Comparison of ENCODE assay signal across 8 cellular contexts in the genomic region with DNA sequence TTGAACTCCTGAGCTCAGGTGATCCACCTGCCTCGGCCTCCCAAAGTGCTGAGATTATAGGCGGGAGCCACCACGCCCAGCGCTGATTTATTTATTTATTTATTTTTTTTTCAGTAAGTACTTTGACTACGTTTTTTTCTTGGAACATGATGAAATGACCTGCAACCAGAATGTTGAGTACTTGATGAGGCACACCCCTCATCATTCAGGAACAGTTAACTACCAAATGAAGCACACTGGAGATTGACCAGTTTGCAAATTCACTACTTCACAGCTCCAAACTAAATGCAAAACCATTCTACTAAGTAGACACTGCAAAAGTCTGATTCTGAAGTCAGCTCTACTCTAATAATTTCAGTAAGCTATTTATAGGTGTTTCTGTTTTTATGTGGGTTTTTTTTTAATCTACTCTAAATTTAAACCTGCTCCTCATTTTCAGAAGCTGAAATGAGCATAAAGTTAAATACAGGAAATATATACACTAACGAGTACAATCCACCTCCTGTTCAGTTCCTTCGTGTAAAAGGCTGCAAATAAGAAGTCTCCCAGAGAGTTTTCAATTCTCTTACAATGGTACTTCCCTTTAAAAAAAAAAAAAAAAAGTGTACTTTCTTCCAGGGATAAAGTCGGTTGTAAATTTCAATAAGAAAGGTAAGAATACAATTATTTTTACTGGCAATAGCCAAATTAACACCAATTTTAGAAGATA. TPM values are rescaled to one million over a fixed set of nuclear protein-coding genes. Genes with fewer than 3 reads are reported as not detected.
DNase-seq lines count a peak whose midpoint lies in the region; ATAC-seq and TF ChIP-seq lines count a peak whose summit lies in the region.

No MANE protein-coding gene starts in this region.

- TF ChIP-seq CTCF in GM12865 (IDR thresholded peaks at IDR 0.05; ENCODE audit: insufficient read depth, low read depth, low read length, missing control alignments) (no peak), RWPE1 (conservative IDR thresholded peaks at IDR 0.05; ENCODE audit: low read depth) (no peak), gastrocnemius medialis (IDR thresholded peaks at IDR 0.05 in 4 of 5, conservative IDR thresholded peaks at IDR 0.05 in 1 of 5) (no peak)

- POLR2A ChIA-PET in RWPE1 (lab: Yijun Ruan, JAX; ENCODE audit: low non-redundant PET): interaction anchor here (0.6 to 0.7 kb wide), 2 partner anchors 16 to 237 kb away, joined by 3 read pairs; no protein-coding TSS in a partner anchor

- peak overlapping the region; percentile 79 for H3K4me3 ChIP-seq in GM12865 (ENCODE audit: low read depth, low read length)
- peak overlapping the region; percentile 70 to 93 (median 81) for H3K4me3 ChIP-seq in gastrocnemius medialis

- intact Hi-C loops in gastrocnemius medialis (cut with DNase I; ENCODE audit: low total_unique reads): loop anchor here (5.0 to 10.0 kb wide), 2 partner anchors 257 to 1131 kb away; a partner anchor contains a TSS

- H3K36me3 ChIP-seq in gastrocnemius medialis: no peaks in the 10 kb centered on the region

- H3K27ac ChIP-seq in RWPE1 (peak overlapping the region; percentile 65; the same call in 1 of the 2 replicates), gastrocnemius medialis (peak overlapping the region in 2 of 4 donors; percentile 80 to 82), caudate nucleus (ENCODE audit: low read depth, low read length) (no peak overlapping the region)

- no peak for ATAC-seq in gastrocnemius medialis
- no peak for ATAC-seq in HG02970 (IDR thresholded peaks at IDR 0.05; ENCODE audit: low FRiP score, unreplicated experiment)

- CTCF ChIA-PET in RWPE1 (lab: Yijun Ruan, JAX): interaction anchor here (0.5 to 1.6 kb wide), 3 partner anchors 10 to 42 kb away, joined by 3 to 4 read pairs (median 4); no protein-coding TSS in a partner anchor

- H3K27me3 ChIP-seq in gastrocnemius medialis: no peaks in the 10 kb centered on the region

- in situ Hi-C loops in gastrocnemius medialis (cut with MboI; ENCODE audit: low sequenced_read_pairs in 4 of 4): no loop called here

- no peaks in the 10 kb centered on the region for H3K9me3 ChIP-seq in gastrocnemius medialis

- peak; percentile 23 for DNase-seq in GM12865 (ENCODE audit: low read depth)
- DNase-seq in RWPE1 (ENCODE audit: low spot score): peak; percentile 21
- peak; percentile 67 to 88 for DNase-seq in erythroblast (lab: John Stamatoyannopoulos, UW)
- no peak for DNase-seq in gastrocnemius medialis
- no peak for DNase-seq in retina
- no peak for DNase-seq in NCI-H2171 treated with DMSO at 0.1 percent for 48 hours (lab: John Stamatoyannopoulos, UW)
- no peak for DNase-seq in caudate nucleus (lab: John Stamatoyannopoulos, UW)

- peaks cover 18 to 21% of the 10 kb centered on the region in 2 donors for H3K4me1 ChIP-seq in gastrocnemius medialis

- no peak for TF ChIP-seq POLR2A in erythroblast (IDR thresholded peaks at IDR 0.05; ENCODE audit: low read length)
- TF ChIP-seq POLR2A in gastrocnemius medialis (IDR thresholded peaks at IDR 0.05): no peak

RNA-seq across cellular contexts. Expression of a gene that starts 1.4 kb away (rescaled TPM):
- total RNA-seq in gastrocnemius medialis: 10 to 100 TPM; 12.2 to 31.4 (median 14.8) TPM

RNA-seq across cellular contexts. Expression of a gene that starts 51.6 kb away (rescaled TPM):
- 10 to 100 TPM; 41.4 to 73.1 (median 68.1) TPM for total RNA-seq in gastrocnemius medialis

Comparison
In these comparisons a context has a peak if more than half of its experiments do, and no peak if none do; other contexts are left out.
1. DNase-seq: peak in GM12865 (single experiment), RWPE1 (single experiment) and erythroblast (2 of 2); none in gastrocnemius medialis (0 of 2), retina (single experiment), NCI-H2171 treated with DMSO at 0.1 percent for 48 hours (single experiment) and caudate nucleus (0 of 61).